In genomic region chr2:210195066-210195852, GRCh38 we compare ENCODE assay signal across 8 cellular contexts. TPM values are rescaled to one million over a fixed set of nuclear protein-coding genes. Genes with fewer than 3 reads are reported as not detected.
DNase-seq lines count a peak whose midpoint lies in the region; ATAC-seq and TF ChIP-seq lines count a peak whose summit lies in the region.

No MANE protein-coding gene starts in this region.

- H3K79me1 ChIP-seq in trophoblast cell (ENCODE audit: low read length) = no peaks in the 10 kb centered on the region

- DNase-seq in GM13977 (ENCODE audit: low spot score) (peak; percentile 18), MV-4-11 (lab: John Stamatoyannopoulos, UW) (peak; percentile 30), SKM-1 (lab: John Stamatoyannopoulos, UW; ENCODE audit: unreplicated experiment) (peak; percentile 13), fibroblast of villous mesenchyme (ENCODE audit: low read depth) (peak; percentile 65), trophoblast cell (peak; percentile 7 to 73)
- DNase-seq in activated CD4-positive, alpha-beta memory T cell treated with anti-CD3 and anti-CD28 coated beads, Interleukin-2, amount 10 ng/mL, durations not matched to agents 7 days and 5 days = no peak

- POLR2A ChIA-PET in activated CD4-positive, alpha-beta memory T cell treated with anti-CD3 and anti-CD28 coated beads, Interleukin-2, amount 10 ng/mL, durations not matched to agents 7 days and 5 days (lab: Charles Lee) = no interaction called here

- no peak overlapping the region for H3K14ac ChIP-seq in trophoblast cell (ENCODE audit: low read length)

- in situ Hi-C loops in GM13977 (cut with MboI; ENCODE audit: low pct_unique_long_range_greater_than_20kb, low sequenced_read_pairs, unreplicated experiment) = loop anchor here (10.0 kb wide), 1 partner anchor 220 kb away; no protein-coding TSS in a partner anchor

- no peak overlapping the region for H2BK12ac ChIP-seq in trophoblast cell (ENCODE audit: low read length)

- no peaks in the 10 kb centered on the region for H3K27me3 ChIP-seq in ACC112 (ENCODE audit: insufficient read depth, low read length)
- no peaks in the 10 kb centered on the region for H3K27me3 ChIP-seq in trophoblast cell (ENCODE audit: insufficient read depth, low read length)

- no peak overlapping the region for H4K91ac ChIP-seq in trophoblast cell (ENCODE audit: low read depth, low read length)

- CTCF ChIA-PET in activated CD4-positive, alpha-beta memory T cell treated with anti-CD3 and anti-CD28 coated beads, Interleukin-2, amount 10 ng/mL, durations not matched to agents 7 days and 5 days (lab: Charles Lee) = interaction anchor here (0.6 to 2.0 kb wide), 5 partner anchors 15 to 217 kb away, joined by 3 to 5 read pairs (median 3); no protein-coding TSS in a partner anchor

- H3K9ac ChIP-seq in trophoblast cell (ENCODE audit: low read length) = no peak overlapping the region

- no peaks in the 10 kb centered on the region for H3K4me1 Mint-ChIP-seq in activated CD4-positive, alpha-beta memory T cell treated with anti-CD3 and anti-CD28 coated beads, Interleukin-2, amount 10 ng/mL, durations not matched to agents 7 days and 5 days

- H3K9me3 Mint-ChIP-seq in activated CD4-positive, alpha-beta memory T cell treated with anti-CD3 and anti-CD28 coated beads, Interleukin-2, amount 10 ng/mL, durations not matched to agents 7 days and 5 days = no peaks in the 10 kb centered on the region

- H3K9me3 ChIP-seq in trophoblast cell (ENCODE audit: insufficient read depth, low read depth, low read length) = no peaks in the 10 kb centered on the region

- H3K4me2 ChIP-seq in trophoblast cell (ENCODE audit: low read length) = no peak overlapping the region

- H3K4me3 ChIP-seq in ACC112 (ENCODE audit: low read depth, low read length) (peak overlapping the region; percentile 57), fibroblast of villous mesenchyme (ENCODE audit: low read depth, low read length) (no peak overlapping the region), trophoblast cell (ENCODE audit: low read depth, low read length) (no peak overlapping the region)

- no peak overlapping the region for H3K27ac Mint-ChIP-seq in activated CD4-positive, alpha-beta memory T cell treated with anti-CD3 and anti-CD28 coated beads, Interleukin-2, amount 10 ng/mL, durations not matched to agents 7 days and 5 days

- no peak for ATAC-seq in HG03457 (IDR thresholded peaks at IDR 0.05; ENCODE audit: unreplicated experiment)

- no peak overlapping the region for H2BK120ac ChIP-seq in trophoblast cell (ENCODE audit: insufficient read depth, low read length, poor library complexity)

- H3K36me3 ChIP-seq in ACC112 (ENCODE audit: insufficient read depth, low read length) (no peaks in the 10 kb centered on the region), trophoblast cell (ENCODE audit: control insufficient read depth in 1 of 2, insufficient read depth in 2 of 2, low read length in 2 of 2) (peaks cover 3 to 7% of the 10 kb centered on the region in 2 experiments)

- H2BK5ac ChIP-seq in trophoblast cell (ENCODE audit: low read depth, low read length, poor library complexity) = no peak overlapping the region

- no peak overlapping the region for H3K4me3 Mint-ChIP-seq in activated CD4-positive, alpha-beta memory T cell treated with anti-CD3 and anti-CD28 coated beads, Interleukin-2, amount 10 ng/mL, durations not matched to agents 7 days and 5 days

- no peak overlapping the region for H3K4ac ChIP-seq in trophoblast cell (ENCODE audit: low read depth, low read length)

- no peak overlapping the region for H4K8ac ChIP-seq in trophoblast cell (ENCODE audit: low read depth, low read length)

- peaks cover 11% of the 10 kb centered on the region for H3K27me3 Mint-ChIP-seq in activated CD4-positive, alpha-beta memory T cell treated with anti-CD3 and anti-CD28 coated beads, Interleukin-2, amount 10 ng/mL, durations not matched to agents 7 days and 5 days

- H4K12ac ChIP-seq in trophoblast cell (ENCODE audit: low read depth, low read length) = no peak overlapping the region

- no CpG with 5 or more reads among the region's 8 CpGs for WGBS in trophoblast cell (ENCODE audit: extremely low coverage, insufficient coverage, insufficient read length)

- no peak overlapping the region for H3K18ac ChIP-seq in trophoblast cell (ENCODE audit: low read length)

- no peak overlapping the region for H2AK5ac ChIP-seq in trophoblast cell (ENCODE audit: low read length)

- H3K4me1 ChIP-seq in ACC112 (ENCODE audit: control insufficient read depth, insufficient read depth, low read length, unreplicated experiment) (peaks cover 5% of the 10 kb centered on the region), trophoblast cell (ENCODE audit: control insufficient read depth in 1 of 2, insufficient read depth in 2 of 2, low read length in 2 of 2) (no peaks in the 10 kb centered on the region)

- TF ChIP-seq CTCF in GM13977 (IDR thresholded peaks at IDR 0.05; ENCODE audit: extremely low read depth, insufficient read depth, missing control alignments) = peak; percentile 69
- peak; percentile 68 for TF ChIP-seq CTCF in fibroblast of villous mesenchyme (IDR thresholded peaks at IDR 0.05; ENCODE audit: insufficient read depth, low read depth, low read length)

- peak overlapping the region; percentile 57 for H2AFZ ChIP-seq in ACC112 (ENCODE audit: low read length, unreplicated experiment)
- no peak overlapping the region for H2AFZ ChIP-seq in trophoblast cell (ENCODE audit: insufficient read depth, low read length, poor library complexity)

- no peak overlapping the region for H3K23ac ChIP-seq in trophoblast cell (ENCODE audit: low read length)

- no peaks in the 10 kb centered on the region for H3K36me3 Mint-ChIP-seq in activated CD4-positive, alpha-beta memory T cell treated with anti-CD3 and anti-CD28 coated beads, Interleukin-2, amount 10 ng/mL, durations not matched to agents 7 days and 5 days (ENCODE audit: low read depth)

- H3K79me2 ChIP-seq in ACC112 (ENCODE audit: control insufficient read depth, insufficient read depth, low read length, unreplicated experiment) (no peaks in the 10 kb centered on the region), trophoblast cell (ENCODE audit: control insufficient read depth, insufficient read depth, low read length, poor library complexity) (no peaks in the 10 kb centered on the region)

- H3K27ac ChIP-seq in ACC112 (ENCODE audit: low read depth, low read length) = no peak overlapping the region
- H3K27ac ChIP-seq in trophoblast cell (ENCODE audit: low read depth, low read length) = no peak overlapping the region

RNA-seq across cellular contexts. Expression of gene KANSL1L, which starts 24.1 kb away (rescaled TPM):
- total RNA-seq in fibroblast of villous mesenchyme = 18.0 and 28.1 TPM in 2 replicates
- 8.7 and 9.9 TPM in 2 replicates for polyA plus RNA-seq in trophoblast cell (2013)
- 1 to 10 TPM; 4.6 to 6.3 TPM for total RNA-seq in activated CD4-positive, alpha-beta memory T cell treated with anti-CD3 and anti-CD28 coated beads, Interleukin-2, amount 10 ng/mL, durations not matched to agents 7 days and 5 days

RNA-seq across cellular contexts. Expression of gene ACADL, which starts 30.0 kb away (rescaled TPM):
- total RNA-seq in fibroblast of villous mesenchyme = not detected in 2 replicates
- polyA plus RNA-seq in trophoblast cell (2013) = 18.6 and 19.2 TPM in 2 replicates
- total RNA-seq in activated CD4-positive, alpha-beta memory T cell treated with anti-CD3 and anti-CD28 coated beads, Interleukin-2, amount 10 ng/mL, durations not matched to agents 7 days and 5 days = not detected
